Comparison of ENCODE assay signal across 8 cellular contexts in genomic region chr12:124916370-124917134, GRCh38. TPM values are rescaled to one million over a fixed set of nuclear protein-coding genes. Genes with fewer than 3 reads are reported as not detected.
DNase-seq lines count a peak whose midpoint lies in the region; ATAC-seq and TF ChIP-seq lines count a peak whose summit lies in the region.

No MANE protein-coding gene starts in this region.

- H3K27ac Mint-ChIP-seq in natural killer cell = peak overlapping the region; percentile 100

- H3K4me1 Mint-ChIP-seq in natural killer cell = peaks cover 79 to 86% of the 10 kb centered on the region in 2 donors

- peak overlapping the region; percentile 92 for H3K4me3 Mint-ChIP-seq in natural killer cell

- H3K27me3 Mint-ChIP-seq in natural killer cell (ENCODE audit: low read depth in 2 of 2) = no peaks in the 10 kb centered on the region

- DNase-seq in HCEC 1CT (peak; percentile 92), natural killer cell (peak; percentile 25), DMS114 treated with DMSO at 0.1 percent for 48 hours (lab: John Stamatoyannopoulos, UW; ENCODE audit: unreplicated experiment) (no peak), amygdala (lab: John Stamatoyannopoulos, UW) (no peak)

- H3K9me3 Mint-ChIP-seq in natural killer cell = no peaks in the 10 kb centered on the region

- intact Hi-C loops in natural killer cell (cut with micrococcal nuclease) = loop anchor here (5.0 kb wide), 1 partner anchor 71 kb away; the partner anchor contains the start of gene DHX37

- peaks cover 20% of the 10 kb centered on the region for H3K36me3 Mint-ChIP-seq in natural killer cell

- peak overlapping the region; percentile 75 for H3K4me3 ChIP-seq in WI38 (ENCODE audit: low read depth, low read length)

- TF ChIP-seq CTCF in WI38 (IDR thresholded peaks at IDR 0.05; ENCODE audit: low read depth, low read length) (no peak), natural killer cell (IDR thresholded peaks at IDR 0.05) (no peak)

- ATAC-seq in esophagus mucosa (peak; percentile 42), natural killer cell (no peak), HG02623 (IDR thresholded peaks at IDR 0.05; ENCODE audit: unreplicated experiment) (no peak), GM18517 (IDR thresholded peaks at IDR 0.05; ENCODE audit: unreplicated experiment) (no peak)

RNA-seq across cellular contexts. Expression of gene UBC, which starts 2.1 kb away (rescaled TPM):
- total RNA-seq in esophagus mucosa (1,223 TPM), natural killer cell (1,000 to 10,000 TPM; 1,276 to 1,737 (median 1,334) TPM)

RNA-seq across cellular contexts. Expression of gene SCARB1, which starts 52.9 kb away (rescaled TPM):
- total RNA-seq in esophagus mucosa (10.2 TPM), natural killer cell (1 to 10 TPM; 1.1 to 2.7 (median 1.3) TPM)

Comparison
In these comparisons a context has a peak if more than half of its experiments do, and no peak if none do; other contexts are left out.
1. DNase-seq: peak in HCEC 1CT (single experiment) and natural killer cell (single experiment); none in DMS114 treated with DMSO at 0.1 percent for 48 hours (single experiment) and amygdala (0 of 56).